Comparison of ENCODE assay signal across 8 cellular contexts in the genomic region with DNA sequence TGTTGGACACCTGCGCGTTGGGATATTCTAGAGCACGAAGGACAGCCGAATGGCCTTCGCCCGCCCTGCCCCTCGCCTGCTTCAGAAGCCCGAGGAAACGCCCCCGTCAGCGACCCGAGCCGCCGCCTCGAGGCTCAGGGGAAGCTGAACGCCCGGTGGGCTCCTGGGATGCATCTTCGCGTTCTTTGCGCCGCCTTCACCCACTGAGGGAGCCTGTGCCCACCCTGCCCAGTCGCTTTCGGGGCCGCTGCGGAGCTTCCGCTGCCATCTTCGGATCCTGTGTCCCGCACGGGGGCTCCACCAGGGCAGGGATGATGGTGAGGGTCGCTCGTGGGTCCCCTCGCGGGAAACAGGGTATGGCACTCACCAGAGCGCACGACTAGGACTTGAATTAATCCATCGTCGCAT.
DNase-seq lines count a peak whose midpoint lies in the region; ATAC-seq, FAIRE-seq and TF ChIP-seq lines count a peak whose summit lies in the region.
"Not testable (repeated sequence)": the region's sequence is repeated elsewhere in the genome, so short reads cannot be mapped to it uniquely, and the experiment has no call there.

No MANE protein-coding gene starts in this region.

- peak; percentile 12 to 49 for ATAC-seq in lower lobe of right lung

- H3F3A ChIP-seq in MM.1S (ENCODE audit: insufficient read depth, low read length): not testable (repeated sequence)

- not testable (repeated sequence) for H3K79me2 ChIP-seq in MM.1S (ENCODE audit: low read length); astrocyte (ENCODE audit: insufficient read depth, low read length)

- H3K36me3 ChIP-seq in MM.1S (replicated peaks; ENCODE audit: insufficient read depth, low read length); astrocyte (ENCODE audit: insufficient read depth, low read length); lower lobe of right lung; skeletal muscle satellite cell (ENCODE audit: insufficient read depth, low read length); vagina: not testable (repeated sequence)

- H3K9me3 ChIP-seq in MM.1S (replicated peaks; ENCODE audit: insufficient read depth, low read length); astrocyte (ENCODE audit: insufficient read depth, low read depth, low read length); lower lobe of right lung; skeletal muscle satellite cell (replicated peaks; ENCODE audit: low read length); vagina: not testable (repeated sequence)

- not testable (repeated sequence) for FAIRE-seq in astrocyte (lab: Jason Lieb, UNC)

- peak overlapping the region; percentile 50; the same call in 1 of the 2 replicates for H3K4me2 ChIP-seq in MM.1S (ENCODE audit: low read depth, low read length)
- peak overlapping the region; percentile 70 for H3K4me2 ChIP-seq in astrocyte (ENCODE audit: low read length)
- peak overlapping the region; percentile 73 for H3K4me2 ChIP-seq in skeletal muscle satellite cell (ENCODE audit: low read length)

- TF ChIP-seq CTCF in MM.1S (IDR thresholded peaks at IDR 0.05; ENCODE audit: low read length); astrocyte (IDR thresholded peaks at IDR 0.05; ENCODE audit: insufficient read depth, low read depth, low read length); fibroblast of pulmonary artery (IDR thresholded peaks at IDR 0.05; ENCODE audit: low read length, missing control alignments); lower lobe of right lung (IDR thresholded peaks at IDR 0.05); vagina (IDR thresholded peaks at IDR 0.05): not testable (repeated sequence)

- H3K4me1 ChIP-seq in MM.1S (ENCODE audit: low read length); astrocyte (ENCODE audit: insufficient read depth, low read length); lower lobe of right lung; skeletal muscle satellite cell (ENCODE audit: control insufficient read depth, insufficient read depth, low read length); vagina: not testable (repeated sequence)

- not testable (repeated sequence) for H3K27me3 ChIP-seq in MM.1S (replicated peaks; ENCODE audit: insufficient read depth, low read length); astrocyte (ENCODE audit: insufficient read depth, low read length); lower lobe of right lung (ENCODE audit: low read depth); skeletal muscle satellite cell (ENCODE audit: control insufficient read depth, insufficient read depth, low read length); vagina

- not testable (repeated sequence) for H3K4me3 Mint-ChIP-seq in astrocyte (ENCODE audit: unreplicated experiment)

- peak; percentile 15 for DNase-seq in DMS53 (lab: John Stamatoyannopoulos, UW)
- DNase-seq in MM.1S; astrocyte (ENCODE audit: low read depth); fibroblast of pulmonary artery (ENCODE audit: low read depth); lower lobe of right lung; vagina (ENCODE audit: extremely low spot score in 2 of 2): not testable (repeated sequence)
- DNase-seq in activated CD8-positive, alpha-beta memory T cell treated with anti-CD3 and anti-CD28 coated beads for 24 hours: peak; percentile 71

- H3K36me3 Mint-ChIP-seq in astrocyte (ENCODE audit: low read depth, unreplicated experiment): not testable (repeated sequence)

- H4K20me1 ChIP-seq in MM.1S (ENCODE audit: insufficient read depth, low read length); astrocyte (ENCODE audit: insufficient read depth, low read length): not testable (repeated sequence)

- H3K4me1 Mint-ChIP-seq in astrocyte (ENCODE audit: low read depth, unreplicated experiment): not testable (repeated sequence)

- H3K27ac ChIP-seq in MM.1S (ENCODE audit: low read length); astrocyte (ENCODE audit: low read depth, low read length); lower lobe of right lung; vagina: not testable (repeated sequence)

- H2AFZ ChIP-seq in MM.1S (ENCODE audit: low read length) (peak overlapping the region; percentile 58; the same call in 1 of the 2 replicates), astrocyte (ENCODE audit: low read depth, low read length) (peak overlapping the region; percentile 18)

- intact Hi-C loops in lower lobe of right lung (cut with DNase I); vagina (cut with DNase I): not testable (repeated sequence)

- not testable (repeated sequence) for H3K9ac ChIP-seq in MM.1S (ENCODE audit: low read length); astrocyte (ENCODE audit: low read length); skeletal muscle satellite cell (ENCODE audit: low read depth, low read length)

- H3K9me3 Mint-ChIP-seq in astrocyte (ENCODE audit: unreplicated experiment): not testable (repeated sequence)

- not testable (repeated sequence) for TF ChIP-seq POLR2A in vagina (IDR thresholded peaks at IDR 0.05)

- not testable (repeated sequence) for H3K9me2 ChIP-seq in MM.1S (replicated peaks; ENCODE audit: insufficient read depth, low read length)

- not testable (repeated sequence) for H3K27me3 Mint-ChIP-seq in astrocyte (ENCODE audit: low read depth, unreplicated experiment)

- not testable (repeated sequence) for H3K27ac Mint-ChIP-seq in astrocyte (ENCODE audit: unreplicated experiment)

- H3K4me3 ChIP-seq in MM.1S (ENCODE audit: low read length); astrocyte (ENCODE audit: insufficient read depth, low read depth, low read length); skeletal muscle satellite cell (ENCODE audit: low read length): not testable (repeated sequence)
- H3K4me3 ChIP-seq in fibroblast of pulmonary artery (replicated peaks; ENCODE audit: low read depth, low read length) (peak overlapping the region; percentile 19), lower lobe of right lung (peak overlapping the region; percentile 41), vagina (peak overlapping the region; percentile 39 to 47)
